10 cellular contexts compared by ENCODE assay signal in the genomic region with DNA sequence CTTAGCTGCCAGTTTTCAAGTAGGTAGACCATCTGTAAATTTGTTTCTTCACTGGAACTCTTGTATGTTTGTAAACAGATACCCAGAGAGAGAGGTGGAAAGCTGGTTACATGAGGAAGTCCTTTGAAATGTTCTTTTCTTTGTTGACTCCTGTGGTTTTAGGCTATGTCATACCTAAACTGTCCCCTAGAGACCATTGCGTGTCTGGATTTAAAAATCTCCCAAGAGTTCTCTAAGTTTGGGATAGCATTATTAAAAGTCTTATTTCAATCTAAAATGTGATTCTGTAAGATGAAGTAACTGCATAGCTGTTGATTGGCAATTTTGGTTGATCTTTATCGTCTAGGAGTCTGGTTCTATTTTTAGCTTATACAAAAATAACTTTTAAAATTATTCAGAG.
DNase-seq lines count a peak whose midpoint lies in the region; ATAC-seq and TF ChIP-seq lines count a peak whose summit lies in the region.
"Had no signal": no experiment of that assay in that cellular context is flagged by ENCODE, and none has a peak within 500 bp of the region (broad histone marks: within the 10 kb centered on the region; RNA-seq: fewer than 3 reads in every experiment).

No MANE protein-coding gene starts in this region.

- H3K4me1 ChIP-seq in ascending aorta = peaks cover 4 to 69% of the 10 kb centered on the region in 2 donors
- peaks cover 80% of the 10 kb centered on the region for H3K4me1 ChIP-seq in psoas muscle
- no peaks in the 10 kb centered on the region for H3K4me1 ChIP-seq in CD8-positive, alpha-beta memory T cell (ENCODE audit: insufficient read depth, low read length)
- no peaks in the 10 kb centered on the region for H3K4me1 ChIP-seq in Caco-2

- peak overlapping the region in 2 of 8 donors; percentile 27 to 58 for H3K27ac Mint-ChIP-seq in CD8-positive, alpha-beta memory T cell
- no peak overlapping the region for H3K27ac Mint-ChIP-seq in Caco-2 (ENCODE audit: unreplicated experiment)
- H3K27ac Mint-ChIP-seq: activated naive CD8-positive, alpha-beta T cell treated with anti-CD3 and anti-CD28 coated beads, Interleukin-2, amount 10 ng/mL, durations not matched to agents 7 days and 5 days had no signal

- DNase-seq in GM13976 (ENCODE audit: low spot score) = peak; percentile 59
- no peak for DNase-seq in ascending aorta (ENCODE audit: low spot score in 2 of 2)
- DNase-seq in psoas muscle = no peak
- no peak for DNase-seq in midbrain (lab: John Stamatoyannopoulos, UW)
- DNase-seq in CD8-positive, alpha-beta memory T cell = no peak
- DNase-seq in Caco-2 = no peak
- DNase-seq: activated CD4-positive, alpha-beta T cell treated with anti-CD3 and anti-CD28 coated beads for 48 hours; activated naive CD8-positive, alpha-beta T cell treated with anti-CD3 and anti-CD28 coated beads, Interleukin-2, amount 10 ng/mL, durations not matched to agents 7 days and 5 days had no signal

- 24 to 45% (median 32%) methylated on average over 2 of the region's 2 CpGs for WGBS in psoas muscle, 3 donors

- peak overlapping the region; percentile 80 to 84 for H3K27ac ChIP-seq in ascending aorta
- peak overlapping the region; percentile 76 for H3K27ac ChIP-seq in psoas muscle
- no peak overlapping the region for H3K27ac ChIP-seq in CD8-positive, alpha-beta memory T cell (ENCODE audit: low read depth, low read length)

- peaks cover 0 to 38% (median 9%) of the 10 kb centered on the region in 3 donors for H3K36me3 Mint-ChIP-seq in CD8-positive, alpha-beta memory T cell
- H3K36me3 Mint-ChIP-seq in Caco-2 (ENCODE audit: insufficient read depth, unreplicated experiment) = peaks cover 75% of the 10 kb centered on the region
- H3K36me3 Mint-ChIP-seq: activated naive CD8-positive, alpha-beta T cell treated with anti-CD3 and anti-CD28 coated beads, Interleukin-2, amount 10 ng/mL, durations not matched to agents 7 days and 5 days had no signal

- H3K4me3 ChIP-seq in ascending aorta = no peak overlapping the region
- no peak overlapping the region for H3K4me3 ChIP-seq in psoas muscle
- no peak overlapping the region for H3K4me3 ChIP-seq in CD8-positive, alpha-beta memory T cell (ENCODE audit: low read length)
- H3K4me3 ChIP-seq in Caco-2 (ENCODE audit: low read depth, low read length) = no peak overlapping the region

- TF ChIP-seq CTCF in GM13976 (IDR thresholded peaks at IDR 0.05; ENCODE audit: borderline replicate concordance, control extremely low read depth, extremely low read depth, insufficient read depth, missing control alignments) = no peak
- TF ChIP-seq CTCF in ascending aorta (IDR thresholded peaks at IDR 0.05) = peak in 2 of 3 experiments; percentile 9 to 20
- TF ChIP-seq CTCF in psoas muscle (IDR thresholded peaks at IDR 0.05) = peak; percentile 10
- no peak for TF ChIP-seq CTCF in Caco-2 (IDR thresholded peaks at IDR 0.05; ENCODE audit: insufficient read depth in 1 of 2, low read depth in 1 of 2, low read length in 1 of 2, severe bottlenecking in 1 of 2, unreplicated experiment in 1 of 2)

- no TSS peak for BruUV-seq in Caco-2 (replicated peaks; lab: Mats Ljungman, UMichigan)

- in situ Hi-C loops in GM13976 (cut with MboI; ENCODE audit: low sequenced_read_pairs, unreplicated experiment) = no loop called here

- POLR2A ChIA-PET in CD8-positive, alpha-beta memory T cell (lab: Charles Lee) = no interaction called here
- POLR2A ChIA-PET in Caco-2 (lab: Charles Lee) = no interaction called here

- H3K9me3 Mint-ChIP-seq in CD8-positive, alpha-beta memory T cell = no peaks in the 10 kb centered on the region
- H3K9me3 Mint-ChIP-seq in Caco-2 (ENCODE audit: unreplicated experiment) = no peaks in the 10 kb centered on the region
- H3K9me3 Mint-ChIP-seq: activated naive CD8-positive, alpha-beta T cell treated with anti-CD3 and anti-CD28 coated beads, Interleukin-2, amount 10 ng/mL, durations not matched to agents 7 days and 5 days had no signal

- no peaks in the 10 kb centered on the region for H3K27me3 Mint-ChIP-seq in CD8-positive, alpha-beta memory T cell
- no peaks in the 10 kb centered on the region for H3K27me3 Mint-ChIP-seq in Caco-2 (ENCODE audit: insufficient read depth, unreplicated experiment)
- H3K27me3 Mint-ChIP-seq: activated naive CD8-positive, alpha-beta T cell treated with anti-CD3 and anti-CD28 coated beads, Interleukin-2, amount 10 ng/mL, durations not matched to agents 7 days and 5 days had no signal

- H3K27me3 ChIP-seq in ascending aorta (no peaks in the 10 kb centered on the region), psoas muscle (ENCODE audit: insufficient read depth in 3 of 3, low read length in 2 of 3) (no peaks in the 10 kb centered on the region), Caco-2 (replicated peaks; ENCODE audit: control insufficient read depth, insufficient read depth, low read length) (no peaks in the 10 kb centered on the region)
- no peaks in the 10 kb centered on the region for H3K27me3 ChIP-seq in CD8-positive, alpha-beta memory T cell (ENCODE audit: insufficient read depth, low read length, poor library complexity, severe bottlenecking)

- no peak overlapping the region for H3K4me3 Mint-ChIP-seq in CD8-positive, alpha-beta memory T cell
- H3K4me3 Mint-ChIP-seq in Caco-2 (ENCODE audit: unreplicated experiment) = no peak overlapping the region
- H3K4me3 Mint-ChIP-seq: activated naive CD8-positive, alpha-beta T cell treated with anti-CD3 and anti-CD28 coated beads, Interleukin-2, amount 10 ng/mL, durations not matched to agents 7 days and 5 days had no signal

- H3K9me3 ChIP-seq in ascending aorta (no peaks in the 10 kb centered on the region), psoas muscle (no peaks in the 10 kb centered on the region), Caco-2 (no peaks in the 10 kb centered on the region)
- H3K9me3 ChIP-seq in CD8-positive, alpha-beta memory T cell (ENCODE audit: low read length) = no peaks in the 10 kb centered on the region

- no peaks in the 10 kb centered on the region for H3K4me1 Mint-ChIP-seq in CD8-positive, alpha-beta memory T cell
- peaks cover 17% of the 10 kb centered on the region for H3K4me1 Mint-ChIP-seq in Caco-2 (ENCODE audit: low read depth, unreplicated experiment)

- ATAC-seq in HG02973 (IDR thresholded peaks at IDR 0.05; ENCODE audit: unreplicated experiment) (peak; percentile 56), psoas muscle (peak in 1 of 4 donors; percentile 23), GM18873 (IDR thresholded peaks at IDR 0.05; ENCODE audit: low FRiP score, unreplicated experiment) (no peak)

- CTCF ChIA-PET in CD8-positive, alpha-beta memory T cell (lab: Charles Lee) = interaction anchor here (1.2 kb wide), 1 partner anchor 11 kb away, joined by 5 read pairs; no protein-coding TSS in a partner anchor
- CTCF ChIA-PET in Caco-2 (lab: Charles Lee) = no interaction called here

- intact Hi-C loops in ascending aorta (cut with DNase I) (loop anchor here (5.0 to 10.0 kb wide), 6 partner anchors 64 to 514 kb away; no protein-coding TSS in a partner anchor), psoas muscle (cut with DNase I) (no loop called here), Caco-2 (cut with micrococcal nuclease; ENCODE audit: unreplicated experiment) (no loop called here)

- H3K36me3 ChIP-seq in ascending aorta = peaks cover 5 to 13% of the 10 kb centered on the region in 2 donors
- H3K36me3 ChIP-seq in psoas muscle (ENCODE audit: insufficient read depth in 1 of 2, low read depth in 1 of 2) = peaks cover 0 to 21% of the 10 kb centered on the region in 2 donors
- H3K36me3 ChIP-seq in CD8-positive, alpha-beta memory T cell (ENCODE audit: insufficient read depth, low read length) = no peaks in the 10 kb centered on the region
- peaks cover 4% of the 10 kb centered on the region for H3K36me3 ChIP-seq in Caco-2 (ENCODE audit: control insufficient read depth, insufficient read depth, low read length)

Comparison
In these comparisons a context has a peak if more than half of its experiments do, and no peak if none do; other contexts are left out.
1. CTCF ChIP-seq: peak in ascending aorta (2 of 3) and psoas muscle (single experiment); none in GM13976 (single experiment) and Caco-2 (0 of 2).